ENCODE assay signal across 23 cellular contexts in genomic region chr9:93612052-93612795, GRCh38. TPM values are rescaled to one million over a fixed set of nuclear protein-coding genes. Genes with fewer than 3 reads are reported as not detected.
A peak's percentile ranks its signal among the peaks of the same experiment; 100 is the strongest.
DNase-seq lines count a peak whose midpoint lies in the region; ATAC-seq and TF ChIP-seq lines count a peak whose summit lies in the region.
"Had no signal": no experiment of that assay in that cellular context is flagged by ENCODE, and none has a peak within 500 bp of the region (broad histone marks: within the 10 kb centered on the region; RNA-seq: fewer than 3 reads in every experiment).

No MANE protein-coding gene starts in this region.

- H3K4me1 ChIP-seq in endodermal cell (ENCODE audit: control insufficient read depth, insufficient read depth, low read length): no peaks in the 10 kb centered on the region
- H3K4me1 ChIP-seq: left lung, testis had no signal

- no peaks in the 10 kb centered on the region for H3K36me3 ChIP-seq in endodermal cell (ENCODE audit: control insufficient read depth, insufficient read depth, low read length)
- H3K36me3 ChIP-seq: left lung, MG63 had no signal

- H3K4me3 Mint-ChIP-seq in endodermal cell: no peak overlapping the region
- H3K4me3 Mint-ChIP-seq in stimulated activated naive CD8-positive, alpha-beta T cell treated with anti-CD3 and anti-CD28 coated beads, Interleukin-15, Interleukin-2, amounts not matched to agents 100 ng/mL and 50 ng/mL, for 24 hours: no peak overlapping the region
- H3K4me3 Mint-ChIP-seq: activated B cell treated with CpG ODN at 0.5 μM for 24 hours; naive thymus-derived CD4-positive, alpha-beta T cell had no signal

- H3K27ac Mint-ChIP-seq in activated naive CD4-positive, alpha-beta T cell treated with anti-CD3 and anti-CD28 coated beads, Interleukin-2, amount 50 U/mL, for 72 hours: no peak overlapping the region
- no peak overlapping the region for H3K27ac Mint-ChIP-seq in endodermal cell
- peak overlapping the region; percentile 63 for H3K27ac Mint-ChIP-seq in stimulated activated naive CD8-positive, alpha-beta T cell treated with anti-CD3 and anti-CD28 coated beads, Interleukin-15, Interleukin-2, amounts not matched to agents 100 ng/mL and 50 ng/mL, for 24 hours
- H3K27ac Mint-ChIP-seq: activated B cell treated with CpG ODN at 0.5 μM for 24 hours; naive thymus-derived CD4-positive, alpha-beta T cell had no signal

- H3K9me3 ChIP-seq in endodermal cell (ENCODE audit: control insufficient read depth, low read length): peaks cover 15% of the 10 kb centered on the region
- H3K9me3 ChIP-seq: body of pancreas, testis had no signal

- H3K4me3 ChIP-seq in endodermal cell (ENCODE audit: low read length): no peak overlapping the region
- H3K4me3 ChIP-seq: body of pancreas, esophagus muscularis mucosa, hepatocyte, left lung, MG63, testis had no signal

- CTCF ChIA-PET in RWPE1 (lab: Yijun Ruan, JAX): no interaction called here

- DNase-seq in activated naive CD4-positive, alpha-beta T cell treated with anti-CD3 and anti-CD28 coated beads, Interleukin-2, amount 50 U/mL, for 72 hours (ENCODE audit: low spot score in 2 of 2): no peak
- DNase-seq in activated naive CD4-positive, alpha-beta T cell (lab: John Stamatoyannopoulos, UW): no peak
- DNase-seq in RWPE1 (ENCODE audit: low spot score) (no peak), endodermal cell (peak; percentile 19), NCI-H446 treated with DMSO at 0.1 percent for 48 hours (lab: John Stamatoyannopoulos, UW) (no peak), NCI-H226 (no peak)
- DNase-seq: activated B cell treated with CpG ODN at 0.5 μM for 24 hours; effector CD8-positive, alpha-beta T cell; H7; left lung; MG63; naive thymus-derived CD4-positive, alpha-beta T cell; NCI-H446; nucleus accumbens; Right ventricle myocardium superior; T1000; testis had no signal

- peaks cover 18 to 21% of the 10 kb centered on the region in 2 donors for H3K9me3 Mint-ChIP-seq in activated naive CD4-positive, alpha-beta T cell treated with anti-CD3 and anti-CD28 coated beads, Interleukin-2, amount 50 U/mL, for 72 hours
- H3K9me3 Mint-ChIP-seq in endodermal cell: peaks cover 20% of the 10 kb centered on the region
- peaks cover 13% of the 10 kb centered on the region for H3K9me3 Mint-ChIP-seq in stimulated activated naive CD8-positive, alpha-beta T cell treated with anti-CD3 and anti-CD28 coated beads, Interleukin-15, Interleukin-2, amounts not matched to agents 100 ng/mL and 50 ng/mL, for 24 hours

- 83 to 100% methylated on average over 1 of the region's 2 CpGs for WGBS in endodermal cell (ENCODE audit: insufficient coverage in 1 of 2, insufficient read length in 1 of 2), 2 experiments

- H3K27me3 ChIP-seq in endodermal cell (ENCODE audit: control insufficient read depth, insufficient read depth, low read length, poor library complexity, severe bottlenecking): no peaks in the 10 kb centered on the region
- H3K27me3 ChIP-seq: body of pancreas, esophagus muscularis mucosa, hepatocyte, left lung, MG63, testis had no signal

- no peak for TF ChIP-seq CTCF in RWPE1 (conservative IDR thresholded peaks at IDR 0.05; ENCODE audit: low read depth)
- no peak for TF ChIP-seq CTCF in endodermal cell (conservative IDR thresholded peaks at IDR 0.05)

- no peak overlapping the region for H3K9ac ChIP-seq in endodermal cell (ENCODE audit: extremely low read depth, low read length, poor library complexity, severe bottlenecking)

- POLR2A ChIA-PET in RWPE1 (lab: Yijun Ruan, JAX; ENCODE audit: low non-redundant PET): no interaction called here

- H3K36me3 Mint-ChIP-seq in activated naive CD4-positive, alpha-beta T cell treated with anti-CD3 and anti-CD28 coated beads, Interleukin-2, amount 50 U/mL, for 72 hours: peaks cover 17 to 22% of the 10 kb centered on the region in 2 donors
- peaks cover 9% of the 10 kb centered on the region for H3K36me3 Mint-ChIP-seq in endodermal cell (ENCODE audit: low read depth)
- peaks cover 17% of the 10 kb centered on the region for H3K36me3 Mint-ChIP-seq in stimulated activated naive CD8-positive, alpha-beta T cell treated with anti-CD3 and anti-CD28 coated beads, Interleukin-15, Interleukin-2, amounts not matched to agents 100 ng/mL and 50 ng/mL, for 24 hours (ENCODE audit: low read depth)

- no peaks in the 10 kb centered on the region for H3K27me3 Mint-ChIP-seq in endodermal cell (ENCODE audit: insufficient read depth)
- no peaks in the 10 kb centered on the region for H3K27me3 Mint-ChIP-seq in stimulated activated naive CD8-positive, alpha-beta T cell treated with anti-CD3 and anti-CD28 coated beads, Interleukin-15, Interleukin-2, amounts not matched to agents 100 ng/mL and 50 ng/mL, for 24 hours
- H3K27me3 Mint-ChIP-seq: activated B cell treated with CpG ODN at 0.5 μM for 24 hours; naive thymus-derived CD4-positive, alpha-beta T cell had no signal

- peak; percentile 36 to 85 for ATAC-seq in activated naive CD4-positive, alpha-beta T cell treated with anti-CD3 and anti-CD28 coated beads, Interleukin-2, amount 50 U/mL, for 72 hours
- no peak for ATAC-seq in HG02610 (IDR thresholded peaks at IDR 0.05; ENCODE audit: unreplicated experiment)
- ATAC-seq: body of pancreas; naive thymus-derived CD4-positive, alpha-beta T cell had no signal

- peak overlapping the region; percentile 66 for H3K27ac ChIP-seq in RWPE1
- H3K27ac ChIP-seq in endodermal cell (ENCODE audit: low read depth, low read length): no peak overlapping the region
- H3K27ac ChIP-seq: body of pancreas, C4-2B, esophagus muscularis mucosa, hepatocyte, left lung, testis had no signal

- peaks cover 16% of the 10 kb centered on the region for H3K4me1 Mint-ChIP-seq in endodermal cell
- peaks cover 15% of the 10 kb centered on the region for H3K4me1 Mint-ChIP-seq in stimulated activated naive CD8-positive, alpha-beta T cell treated with anti-CD3 and anti-CD28 coated beads, Interleukin-15, Interleukin-2, amounts not matched to agents 100 ng/mL and 50 ng/mL, for 24 hours (ENCODE audit: low read depth)

RNA-seq across cellular contexts. Expression of gene PHF2, which starts 35.8 kb away (rescaled TPM):
- total RNA-seq in activated naive CD4-positive, alpha-beta T cell treated with anti-CD3 and anti-CD28 coated beads, Interleukin-2, amount 50 U/mL, for 72 hours: 10 to 100 TPM; 12.3 to 15.5 TPM
- total RNA-seq in endodermal cell: 10 to 100 TPM; 17.1 to 20.2 TPM
- 21.4 TPM for polyA plus RNA-seq in endodermal cell (2013, experiment 1 of 2)
- 21.7 TPM for polyA plus RNA-seq in endodermal cell (2013, experiment 2 of 2)
